16 cellular contexts compared by ENCODE assay signal in the genomic region with DNA sequence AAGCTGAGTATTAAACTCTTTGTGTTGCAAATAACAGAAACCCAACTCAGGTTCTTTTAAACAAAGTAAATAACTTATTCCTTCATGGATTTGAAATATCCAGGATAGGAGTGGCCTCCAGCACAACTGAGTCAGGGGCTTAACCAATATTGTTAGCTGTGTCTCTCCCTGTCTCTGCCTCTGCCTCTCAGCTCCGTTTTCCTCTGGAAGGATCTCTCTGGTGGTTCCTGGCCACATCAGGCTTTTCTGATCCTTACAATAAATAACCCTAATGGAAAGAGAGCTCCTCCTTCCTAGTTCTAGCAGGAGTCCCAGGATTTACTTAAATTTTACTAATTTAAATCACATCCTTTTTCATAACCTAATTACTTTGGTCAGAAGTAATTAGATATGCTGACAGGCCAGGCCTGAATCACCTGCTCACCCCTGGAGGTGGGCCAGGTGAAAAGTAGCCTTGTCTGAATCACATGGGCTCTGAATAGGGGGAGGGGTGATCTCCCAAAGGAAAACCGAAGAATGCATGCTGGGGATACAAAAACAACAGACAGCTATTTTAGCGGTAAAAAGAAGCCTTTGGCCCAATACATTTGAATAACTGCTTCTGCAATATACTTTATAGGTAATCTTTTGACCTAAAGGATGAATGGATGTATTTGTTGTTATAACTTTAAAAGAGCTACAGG.
DNase-seq lines count a peak whose midpoint lies in the region; TF ChIP-seq lines count a peak whose summit lies in the region.
"Had no signal": no experiment of that assay in that cellular context is flagged by ENCODE, and none has a peak within 500 bp of the region (broad histone marks: within the 10 kb centered on the region; RNA-seq: fewer than 3 reads in every experiment).

No MANE protein-coding gene starts in this region.

- no CpG with 5 or more reads among the region's 3 CpGs for WGBS in neuronal stem cell (ENCODE audit: extremely low coverage in 2 of 2, insufficient read length in 2 of 2, insufficient replicate concordance in 1 of 2), 2 donors

- H3K27ac ChIP-seq in left ventricle myocardium inferior (replicated peaks) = peak overlapping the region; percentile 79
- no peak overlapping the region for H3K27ac ChIP-seq in neuronal stem cell (replicated peaks; ENCODE audit: low read length)
- no peak overlapping the region for H3K27ac ChIP-seq in CD4-positive, alpha-beta memory T cell (ENCODE audit: low read depth, low read length)
- H3K27ac ChIP-seq: dorsolateral prefrontal cortex, gastroesophageal sphincter had no signal

- no peak overlapping the region for H2AK5ac ChIP-seq in neuronal stem cell (ENCODE audit: low read depth, low read length)

- H3K27ac Mint-ChIP-seq in CD4-positive, alpha-beta memory T cell = peak overlapping the region in 1 of 7 donors; percentile 38
- H3K27ac Mint-ChIP-seq: activated CD8-positive, alpha-beta memory T cell treated with anti-CD3 and anti-CD28 coated beads, Interleukin-2, amount 10 ng/mL, durations not matched to agents 7 days and 5 days had no signal

- H4K8ac ChIP-seq in neuronal stem cell (ENCODE audit: low read depth, low read length) = no peak overlapping the region

- H2AFZ ChIP-seq in neuronal stem cell (ENCODE audit: low read length) = no peak overlapping the region

- no peak overlapping the region for H3K4me3 Mint-ChIP-seq in CD4-positive, alpha-beta memory T cell
- H3K4me3 Mint-ChIP-seq: activated CD8-positive, alpha-beta memory T cell treated with anti-CD3 and anti-CD28 coated beads, Interleukin-2, amount 10 ng/mL, durations not matched to agents 7 days and 5 days; neural crest cell had no signal

- no peak overlapping the region for H3K23ac ChIP-seq in neuronal stem cell (ENCODE audit: low read depth, low read length, poor library complexity)

- no peak overlapping the region for H2BK12ac ChIP-seq in neuronal stem cell (ENCODE audit: low read length)

- intact Hi-C loops in left ventricle myocardium inferior (cut with micrococcal nuclease) = no loop called here
- intact Hi-C loops in CD4-positive, alpha-beta memory T cell (cut with micrococcal nuclease) = no loop called here

- no peak overlapping the region for H2BK120ac ChIP-seq in neuronal stem cell (ENCODE audit: low read depth, low read length)

- H3K9me3 ChIP-seq in left ventricle myocardium inferior (replicated peaks) (peaks cover 3% of the 10 kb centered on the region), neuronal stem cell (replicated peaks in 1 of 2; ENCODE audit: control insufficient read depth in 2 of 2, insufficient read depth in 1 of 2, low read depth in 1 of 2, low read length in 2 of 2) (no peaks in the 10 kb centered on the region)
- no peaks in the 10 kb centered on the region for H3K9me3 ChIP-seq in CD4-positive, alpha-beta memory T cell (ENCODE audit: control insufficient read depth in 1 of 2, low read length in 2 of 2)
- H3K9me3 ChIP-seq: gastroesophageal sphincter had no signal

- H2BK15ac ChIP-seq in neuronal stem cell (ENCODE audit: low read length) = no peak overlapping the region

- H3K9ac ChIP-seq in neuronal stem cell (ENCODE audit: low read depth, low read length, poor library complexity) = no peak overlapping the region

- peaks cover 0 to 5% (median 0%) of the 10 kb centered on the region in 8 donors for H3K9me3 Mint-ChIP-seq in CD4-positive, alpha-beta memory T cell
- H3K9me3 Mint-ChIP-seq: neural crest cell had no signal

- H3K27me3 ChIP-seq in left ventricle myocardium inferior (ENCODE audit: low read depth) = no peaks in the 10 kb centered on the region
- peaks cover 0 to 37% (median 0%) of the 10 kb centered on the region in 3 experiments for H3K27me3 ChIP-seq in neuronal stem cell (ENCODE audit: control insufficient read depth in 3 of 3, insufficient read depth in 3 of 3, low read depth in 1 of 3, low read length in 3 of 3)
- H3K27me3 ChIP-seq in CD4-positive, alpha-beta memory T cell (ENCODE audit: insufficient read depth, low read length) = no peaks in the 10 kb centered on the region
- H3K27me3 ChIP-seq: dorsolateral prefrontal cortex, gastroesophageal sphincter had no signal

- POLR2A ChIA-PET in CD4-positive, alpha-beta memory T cell (lab: Charles Lee; ENCODE audit: partially characterized antibody) = interaction anchor here (0.6 kb wide), 1 partner anchor 54 kb away, joined by 3 read pairs; no protein-coding TSS in a partner anchor

- H3K4ac ChIP-seq in neuronal stem cell (ENCODE audit: low read length) = no peak overlapping the region

- no peak for TF ChIP-seq CTCF in left ventricle myocardium inferior (IDR thresholded peaks at IDR 0.05; ENCODE audit: borderline replicate concordance)

- H3K36me3 Mint-ChIP-seq in CD4-positive, alpha-beta memory T cell = no peaks in the 10 kb centered on the region
- H3K36me3 Mint-ChIP-seq: activated CD8-positive, alpha-beta memory T cell treated with anti-CD3 and anti-CD28 coated beads, Interleukin-2, amount 10 ng/mL, durations not matched to agents 7 days and 5 days had no signal

- H3K4me3 ChIP-seq in left ventricle myocardium inferior = no peak overlapping the region
- H3K4me3 ChIP-seq in neuronal stem cell (ENCODE audit: low read length in 2 of 2) = no peak overlapping the region
- H3K4me3 ChIP-seq in CD4-positive, alpha-beta memory T cell (ENCODE audit: low read length in 2 of 2) = no peak overlapping the region
- H3K4me3 ChIP-seq: dorsolateral prefrontal cortex, gastroesophageal sphincter had no signal

- CTCF ChIA-PET in CD4-positive, alpha-beta memory T cell (lab: Charles Lee; ENCODE audit: partially characterized antibody) = no interaction called here

- no peak overlapping the region for H3K18ac ChIP-seq in neuronal stem cell (ENCODE audit: low read length)

- no peak overlapping the region for H2BK5ac ChIP-seq in neuronal stem cell (ENCODE audit: low read length)

- H3K4me1 Mint-ChIP-seq in CD4-positive, alpha-beta memory T cell = peaks cover 5 to 7% (median 5%) of the 10 kb centered on the region in 4 donors

- no peak overlapping the region for H3K14ac ChIP-seq in neuronal stem cell (ENCODE audit: low read length)

- H3K36me3 ChIP-seq in left ventricle myocardium inferior = no peaks in the 10 kb centered on the region
- H3K36me3 ChIP-seq in neuronal stem cell (replicated peaks in 1 of 2; ENCODE audit: control insufficient read depth in 2 of 2, insufficient read depth in 2 of 2, low read length in 2 of 2) = no peaks in the 10 kb centered on the region
- H3K36me3 ChIP-seq in CD4-positive, alpha-beta memory T cell (ENCODE audit: insufficient read depth, low read length) = no peaks in the 10 kb centered on the region
- H3K36me3 ChIP-seq: gastroesophageal sphincter had no signal

- no peak overlapping the region for H4K91ac ChIP-seq in neuronal stem cell (ENCODE audit: low read depth, low read length, poor library complexity)

- DNase-seq in NCI-H2196 (lab: John Stamatoyannopoulos, UW; ENCODE audit: unreplicated experiment) (peak; percentile 3), NCI-H2196 treated with DMSO at 0.1 percent for 48 hours (lab: John Stamatoyannopoulos, UW; ENCODE audit: unreplicated experiment) (no peak), NCI-H526 treated with DMSO at 0.1 percent for 48 hours (lab: John Stamatoyannopoulos, UW) (peak; percentile 52), left ventricle myocardium inferior (peak; percentile 30), neuronal stem cell (ENCODE audit: low spot score) (peak; percentile 3), T-helper 1 cell (no peak)
- no peak for DNase-seq in CD4-positive, alpha-beta memory T cell
- DNase-seq in stimulated activated CD4-positive, alpha-beta T cell treated with anti-CD3 and anti-CD28 coated beads, Interleukin-12 subunit alpha, Interleukin-12 subunit beta, amount 100 ng/mL, for 4 hours = no peak
- DNase-seq: activated CD4-positive, alpha-beta T cell treated with anti-CD3 and anti-CD28 coated beads for 4 hours; activated CD8-positive, alpha-beta memory T cell treated with anti-CD3 and anti-CD28 coated beads, Interleukin-2, amount 10 ng/mL, durations not matched to agents 7 days and 5 days; activated effector memory CD4-positive, alpha-beta T cell treated with Interleukin-2 at 50 U/mL for 16 hours; C1 segment of cervical spinal cord; dorsolateral prefrontal cortex; NCI-H1694 had no signal

- H3K4me2 ChIP-seq in neuronal stem cell (ENCODE audit: insufficient read depth, low read length, poor library complexity, severe bottlenecking) = no peak overlapping the region

- peaks cover 0 to 3% of the 10 kb centered on the region in 2 donors for H3K27me3 Mint-ChIP-seq in CD4-positive, alpha-beta memory T cell
- H3K27me3 Mint-ChIP-seq: activated CD8-positive, alpha-beta memory T cell treated with anti-CD3 and anti-CD28 coated beads, Interleukin-2, amount 10 ng/mL, durations not matched to agents 7 days and 5 days had no signal

- no peaks in the 10 kb centered on the region for H3K79me1 ChIP-seq in neuronal stem cell (ENCODE audit: low read depth, low read length)

- peaks cover 36% of the 10 kb centered on the region for H3K4me1 ChIP-seq in left ventricle myocardium inferior
- H3K4me1 ChIP-seq in neuronal stem cell (ENCODE audit: control insufficient read depth in 2 of 2, insufficient read depth in 1 of 2, low read depth in 1 of 2, low read length in 2 of 2) = peaks cover 0 to 5% of the 10 kb centered on the region in 2 donors
- no peaks in the 10 kb centered on the region for H3K4me1 ChIP-seq in CD4-positive, alpha-beta memory T cell (ENCODE audit: insufficient read depth, low read length)
- H3K4me1 ChIP-seq: gastroesophageal sphincter had no signal

Comparison
In these comparisons a context has a peak if more than half of its experiments do, and no peak if none do; other contexts are left out.
1. DNase-seq: peak in NCI-H2196 (single experiment), NCI-H526 treated with DMSO at 0.1 percent for 48 hours (single experiment), left ventricle myocardium inferior (single experiment) and neuronal stem cell (single experiment); none in NCI-H2196 treated with DMSO at 0.1 percent for 48 hours (single experiment), CD4-positive, alpha-beta memory T cell (0 of 5), stimulated activated CD4-positive, alpha-beta T cell treated with anti-CD3 and anti-CD28 coated beads, Interleukin-12 subunit alpha, Interleukin-12 subunit beta, amount 100 ng/mL, for 4 hours (single experiment) and T-helper 1 cell (0 of 5).